11 cellular contexts compared by ENCODE assay signal in genomic region chr7:5541087-5541992, GRCh38. TPM values are rescaled to one million over a fixed set of nuclear protein-coding genes. Genes with fewer than 3 reads are reported as not detected.
DNase-seq lines count a peak whose midpoint lies in the region; ATAC-seq and TF ChIP-seq lines count a peak whose summit lies in the region.
"Had no signal": no experiment of that assay in that cellular context is flagged by ENCODE, and none has a peak within 500 bp of the region (broad histone marks: within the 10 kb centered on the region; RNA-seq: fewer than 3 reads in every experiment).

No MANE protein-coding gene starts in this region.

- TF ChIP-seq CTCF in ascending aorta (IDR thresholded peaks at IDR 0.05) (no peak), mesothelial cell of epicardium (IDR thresholded peaks at IDR 0.05; ENCODE audit: unreplicated experiment) (no peak)

- no peaks in the 10 kb centered on the region for H3K36me3 ChIP-seq in ascending aorta

- H3K27ac ChIP-seq in ascending aorta, result no peak overlapping the region

- H3K4me1 Mint-ChIP-seq in memory B cell, result peaks cover 15% of the 10 kb centered on the region
- peaks cover 1% of the 10 kb centered on the region for H3K4me1 Mint-ChIP-seq in mesothelial cell of epicardium

- H3K27me3 ChIP-seq in ascending aorta, result no peaks in the 10 kb centered on the region

- H3K4me3 Mint-ChIP-seq in memory B cell (peak overlapping the region; percentile 72), mesothelial cell of epicardium (no peak overlapping the region)
- H3K4me3 Mint-ChIP-seq: activated naive CD4-positive, alpha-beta T cell treated with anti-CD3 and anti-CD28 coated beads for 36 hours; H9 had no signal

- H3K36me3 Mint-ChIP-seq in memory B cell, result no peaks in the 10 kb centered on the region
- no peaks in the 10 kb centered on the region for H3K36me3 Mint-ChIP-seq in mesothelial cell of epicardium

- H3K27me3 Mint-ChIP-seq in memory B cell (no peaks in the 10 kb centered on the region), mesothelial cell of epicardium (ENCODE audit: low read depth) (no peaks in the 10 kb centered on the region)

- intact Hi-C loops in ascending aorta (cut with DNase I), result no loop called here

- H3K27ac Mint-ChIP-seq in memory B cell (peak overlapping the region; percentile 89), mesothelial cell of epicardium (no peak overlapping the region)
- H3K27ac Mint-ChIP-seq: activated naive CD4-positive, alpha-beta T cell treated with anti-CD3 and anti-CD28 coated beads for 36 hours had no signal

- H3K9me3 Mint-ChIP-seq in memory B cell (no peaks in the 10 kb centered on the region), mesothelial cell of epicardium (no peaks in the 10 kb centered on the region)
- H3K9me3 Mint-ChIP-seq: activated naive CD4-positive, alpha-beta T cell treated with anti-CD3 and anti-CD28 coated beads for 36 hours; H9 had no signal

- no peaks in the 10 kb centered on the region for H3K4me1 ChIP-seq in ascending aorta

- no peak overlapping the region for H3K4me3 ChIP-seq in ascending aorta

- ATAC-seq in GM18508 (IDR thresholded peaks at IDR 0.05; ENCODE audit: insufficient read depth, unreplicated experiment) (peak; percentile 56), GM21390 (IDR thresholded peaks at IDR 0.05; ENCODE audit: unreplicated experiment) (peak; percentile 52), HG03196 (IDR thresholded peaks at IDR 0.05; ENCODE audit: unreplicated experiment) (peak; percentile 70), memory B cell (ENCODE audit: low read depth) (peak; percentile 76)

- DNase-seq in memory B cell (ENCODE audit: low spot score in 2 of 2) (peak; percentile 38 to 49), ascending aorta (ENCODE audit: low spot score in 2 of 2) (no peak), NCI-H2196 (lab: John Stamatoyannopoulos, UW; ENCODE audit: unreplicated experiment) (no peak), NCI-H1092 treated with DMSO at 0.1 percent for 48 hours (lab: John Stamatoyannopoulos, UW) (no peak), mesothelial cell of epicardium (ENCODE audit: low spot score in 2 of 2, unreplicated experiment in 2 of 2) (no peak)
- DNase-seq: activated naive CD4-positive, alpha-beta T cell treated with anti-CD3 and anti-CD28 coated beads for 36 hours; effector CD4-positive, alpha-beta T cell; H9 had no signal

- no peaks in the 10 kb centered on the region for H3K9me3 ChIP-seq in ascending aorta

RNA-seq across cellular contexts. Expression of gene ACTB, which starts 10.9 kb away (rescaled TPM):
- total RNA-seq in ascending aorta, result 9,307 TPM
- total RNA-seq in mesothelial cell of epicardium, result 3,506 to 3,552 TPM (median 3,513 TPM) in 3 replicates

RNA-seq across cellular contexts. Expression of gene FBXL18, which starts 27.7 kb away (rescaled TPM):
- 31.7 TPM for total RNA-seq in ascending aorta
- total RNA-seq in mesothelial cell of epicardium, result 13.3 to 14.8 TPM (median 13.9 TPM) in 3 replicates

RNA-seq across cellular contexts. Expression of gene FSCN1, which starts 51.3 kb away (rescaled TPM):
- total RNA-seq in ascending aorta (129 TPM), mesothelial cell of epicardium (242 to 247 TPM (median 245 TPM) in 3 replicates)

Comparison
In these comparisons a context has a peak if more than half of its experiments do, and no peak if none do; other contexts are left out.
1. DNase-seq: peak in memory B cell (2 of 2); none in ascending aorta (0 of 2), NCI-H2196 (single experiment), NCI-H1092 treated with DMSO at 0.1 percent for 48 hours (single experiment) and mesothelial cell of epicardium (0 of 2).
2. Peak in every context shown above with its lines, with median percentiles within 50 percentile points of each other: ATAC-seq.